14 cellular contexts compared by ENCODE assay signal in the genomic region with DNA sequence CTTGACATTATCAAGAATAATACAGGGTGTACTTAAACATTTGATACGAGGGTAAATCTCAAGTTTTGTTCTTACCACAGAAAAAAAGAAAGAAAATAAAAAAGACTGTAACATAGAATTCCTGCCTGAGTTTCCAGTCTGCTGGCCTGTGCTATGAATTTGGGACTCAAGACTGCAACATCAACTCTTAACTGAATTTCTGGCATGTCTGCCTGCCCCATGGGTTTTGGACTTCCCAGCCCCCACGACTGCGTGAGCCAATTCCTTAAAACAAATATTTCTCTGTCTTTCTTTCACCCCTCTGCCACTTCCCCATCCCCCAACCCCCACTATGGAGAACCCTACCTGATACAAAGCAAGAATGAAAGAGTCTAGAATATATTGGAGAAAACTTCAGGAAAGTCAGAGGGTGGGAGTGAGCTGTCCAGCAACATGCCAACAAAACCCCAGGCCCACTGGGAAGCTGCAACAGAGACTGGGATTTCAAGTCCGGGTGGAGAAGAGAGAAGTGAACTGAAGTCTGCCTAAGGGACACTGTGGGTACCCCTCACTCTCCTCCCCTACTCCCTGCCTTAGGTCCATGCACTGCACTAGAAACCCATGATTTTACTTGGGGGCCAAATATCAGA. TPM values are rescaled to one million over a fixed set of nuclear protein-coding genes. Genes with fewer than 3 reads are reported as not detected.
A peak's percentile ranks its signal among the peaks of the same experiment; 100 is the strongest.
DNase-seq lines count a peak whose midpoint lies in the region; ATAC-seq and TF ChIP-seq lines count a peak whose summit lies in the region.
"Had no signal": no experiment of that assay in that cellular context is flagged by ENCODE, and none has a peak within 500 bp of the region (broad histone marks: within the 10 kb centered on the region; RNA-seq: fewer than 3 reads in every experiment).

No MANE protein-coding gene starts in this region.

- CTCF ChIA-PET in GM10248 (lab: Yijun Ruan, JAX), result interaction anchor here (1.1 kb wide), 1 partner anchor 12 kb away, joined by 4 read pairs; no protein-coding TSS in a partner anchor

- H3K36me3 ChIP-seq in BLaER1, result peaks cover 14% of the 10 kb centered on the region
- H3K36me3 ChIP-seq in DOHH2 (ENCODE audit: control insufficient read depth, low read length), result peaks cover 15% of the 10 kb centered on the region
- H3K36me3 ChIP-seq in osteoblast (ENCODE audit: insufficient read depth, low read length), result no peaks in the 10 kb centered on the region
- H3K36me3 ChIP-seq in smooth muscle cell (ENCODE audit: low read depth), result no peaks in the 10 kb centered on the region
- H3K36me3 ChIP-seq: SJCRH30 had no signal

- H3K4me2 ChIP-seq in BLaER1 (peak overlapping the region; percentile 86), DOHH2 (ENCODE audit: low read length) (peak overlapping the region; percentile 89), osteoblast (ENCODE audit: insufficient read depth, low read length) (no peak overlapping the region), smooth muscle cell (no peak overlapping the region)

- POLR2A ChIA-PET in GM10248 (lab: Yijun Ruan, JAX), result no interaction called here

- peaks cover 22% of the 10 kb centered on the region for H3K9me3 ChIP-seq in BLaER1
- H3K9me3 ChIP-seq in DOHH2 (ENCODE audit: control insufficient read depth, insufficient read depth, low read length), result no peaks in the 10 kb centered on the region
- no peaks in the 10 kb centered on the region for H3K9me3 ChIP-seq in osteoblast (ENCODE audit: low read depth, low read length)
- no peaks in the 10 kb centered on the region for H3K9me3 ChIP-seq in smooth muscle cell (replicated peaks; ENCODE audit: low read depth)
- H3K9me3 ChIP-seq: SJCRH30 had no signal

- DNase-seq in osteoblast (ENCODE audit: insufficient read length, low spot score, missing footprints), result no peak
- no peak for DNase-seq in smooth muscle cell (lab: John Stamatoyannopoulos, UW; ENCODE audit: unreplicated experiment)
- DNase-seq in GM10248 (ENCODE audit: extremely low spot score), result no peak
- DNase-seq: C1 segment of cervical spinal cord; effector memory CD8-positive, alpha-beta T cell; IMR-90; NCI-H1048; SJCRH30 had no signal

- peaks cover 22% of the 10 kb centered on the region for H3F3A ChIP-seq in DOHH2 (ENCODE audit: control insufficient read depth, insufficient read depth)
- H3F3A ChIP-seq in smooth muscle cell (ENCODE audit: low read depth), result no peaks in the 10 kb centered on the region

- no peaks in the 10 kb centered on the region for H3K27me3 Mint-ChIP-seq in activated naive CD8-positive, alpha-beta T cell

- H3K9me2 ChIP-seq in DOHH2 (replicated peaks; ENCODE audit: control insufficient read depth, low read length), result no peaks in the 10 kb centered on the region

- no peaks in the 10 kb centered on the region for H3K27me3 ChIP-seq in BLaER1
- H3K27me3 ChIP-seq in DOHH2 (ENCODE audit: control insufficient read depth, low read length), result no peaks in the 10 kb centered on the region
- H3K27me3 ChIP-seq in osteoblast (ENCODE audit: insufficient read depth, low read length), result no peaks in the 10 kb centered on the region
- no peaks in the 10 kb centered on the region for H3K27me3 ChIP-seq in smooth muscle cell (ENCODE audit: low read depth)
- H3K27me3 ChIP-seq: SJCRH30 had no signal

- H3K79me2 ChIP-seq in DOHH2 (ENCODE audit: control insufficient read depth, low read length) (peaks cover 43% of the 10 kb centered on the region), osteoblast (ENCODE audit: insufficient read depth, low read length) (peaks cover 4% of the 10 kb centered on the region), smooth muscle cell (ENCODE audit: low read depth) (peaks cover 4% of the 10 kb centered on the region)

- H3K4me3 ChIP-seq in BLaER1 (peak overlapping the region; percentile 60), DOHH2 (ENCODE audit: low read length) (peak overlapping the region; percentile 70), osteoblast (ENCODE audit: insufficient read depth, low read length) (no peak overlapping the region), smooth muscle cell (no peak overlapping the region)
- H3K4me3 ChIP-seq: SJCRH30 had no signal

- WGBS in smooth muscle cell (ENCODE audit: low lambda C conversion rate), result 90% methylated on average over 4 of the region's 4 CpGs

- H3K36me3 Mint-ChIP-seq in activated naive CD8-positive, alpha-beta T cell, result peaks cover 2% of the 10 kb centered on the region

- H3K27ac Mint-ChIP-seq in activated naive CD8-positive, alpha-beta T cell, result peak overlapping the region; percentile 90

- H4K20me1 ChIP-seq in BLaER1, result peaks cover 12% of the 10 kb centered on the region
- H4K20me1 ChIP-seq in DOHH2 (ENCODE audit: control insufficient read depth, insufficient read depth, low read depth, low read length), result no peaks in the 10 kb centered on the region
- H4K20me1 ChIP-seq in osteoblast (ENCODE audit: insufficient read depth, low read length), result no peaks in the 10 kb centered on the region
- peaks cover 7% of the 10 kb centered on the region for H4K20me1 ChIP-seq in smooth muscle cell (ENCODE audit: low read depth)

- no peak for TF ChIP-seq CTCF in DOHH2 (IDR thresholded peaks at IDR 0.05; ENCODE audit: low read depth, low read length, poor library complexity, severe bottlenecking)
- no peak for TF ChIP-seq CTCF in osteoblast (IDR thresholded peaks at IDR 0.05; ENCODE audit: extremely low read depth, low read depth, low read length)
- TF ChIP-seq CTCF in smooth muscle cell (IDR thresholded peaks at IDR 0.05; ENCODE audit: borderline replicate concordance, insufficient read depth, poor library complexity, severe bottlenecking), result no peak
- no peak for TF ChIP-seq CTCF in GM10248 (IDR thresholded peaks at IDR 0.05; ENCODE audit: control extremely low read depth, extremely low read depth, low read depth, missing control alignments)

- no peaks in the 10 kb centered on the region for H3K9me3 Mint-ChIP-seq in activated naive CD8-positive, alpha-beta T cell (ENCODE audit: low read depth)
- H3K9me3 Mint-ChIP-seq: effector memory CD8-positive, alpha-beta T cell had no signal

- H2AFZ ChIP-seq in osteoblast (ENCODE audit: low read length) (no peak overlapping the region), smooth muscle cell (ENCODE audit: low read depth) (no peak overlapping the region)

- ATAC-seq in HG02642 (IDR thresholded peaks at IDR 0.05; ENCODE audit: poor library complexity, unreplicated experiment) (peak; percentile 11), GM21825 (IDR thresholded peaks at IDR 0.05; ENCODE audit: unreplicated experiment) (no peak)
- ATAC-seq: sciatic nerve had no signal

- H3K9ac ChIP-seq in BLaER1, result peak overlapping the region; percentile 68
- H3K9ac ChIP-seq in smooth muscle cell (ENCODE audit: low read depth), result no peak overlapping the region

- H3K4me1 ChIP-seq in BLaER1, result peaks cover 76% of the 10 kb centered on the region
- H3K4me1 ChIP-seq in DOHH2 (ENCODE audit: control insufficient read depth, low read length), result peaks cover 67% of the 10 kb centered on the region
- peaks cover 6% of the 10 kb centered on the region for H3K4me1 ChIP-seq in osteoblast (ENCODE audit: insufficient read depth, low read length)
- H3K4me1 ChIP-seq in smooth muscle cell (ENCODE audit: low read depth), result peaks cover 10% of the 10 kb centered on the region

- peaks cover 64% of the 10 kb centered on the region for H3K4me1 Mint-ChIP-seq in activated naive CD8-positive, alpha-beta T cell (ENCODE audit: low read depth)

- H3K27ac ChIP-seq in BLaER1 (peak overlapping the region; percentile 86), DOHH2 (ENCODE audit: low read depth, low read length) (peak overlapping the region; percentile 91), osteoblast (ENCODE audit: low read depth, low read length) (no peak overlapping the region), smooth muscle cell (ENCODE audit: low read depth) (no peak overlapping the region)
- H3K27ac ChIP-seq: SJCRH30 had no signal

- H3K4me3 Mint-ChIP-seq in activated naive CD8-positive, alpha-beta T cell, result peak overlapping the region; percentile 80
- H3K4me3 Mint-ChIP-seq: effector memory CD8-positive, alpha-beta T cell had no signal

RNA-seq across cellular contexts. Expression of a gene that starts 43.0 kb away (rescaled TPM):
- total RNA-seq in osteoblast, result 2.2 and 3.5 TPM in 2 replicates
- 6.7 and 30.8 TPM in 2 replicates for total RNA-seq in smooth muscle cell
- polyA plus RNA-seq in smooth muscle cell, result 16.8 and 17.8 TPM in 2 replicates

Comparison
In these comparisons a context has a peak if more than half of its experiments do, and no peak if none do; other contexts are left out.
1. H3K27ac ChIP-seq: peak in BLaER1 (single experiment) and DOHH2 (single experiment); none in osteoblast (single experiment) and smooth muscle cell (single experiment).
2. H3K4me2 ChIP-seq: peak in BLaER1 (single experiment) and DOHH2 (single experiment); none in osteoblast (single experiment) and smooth muscle cell (single experiment).
3. H3K4me3 ChIP-seq: peak in BLaER1 (single experiment) and DOHH2 (single experiment); none in osteoblast (single experiment) and smooth muscle cell (single experiment).